In genomic region chr19:29449371-29449770, GRCh38 we compare ENCODE assay signal across 22 cellular contexts.
DNase-seq lines count a peak whose midpoint lies in the region; ATAC-seq, FAIRE-seq and TF ChIP-seq lines count a peak whose summit lies in the region.
"Had no signal": no experiment of that assay in that cellular context is flagged by ENCODE, and none has a peak within 500 bp of the region (broad histone marks: within the 10 kb centered on the region; RNA-seq: fewer than 3 reads in every experiment).

No MANE protein-coding gene starts in this region.

- H3K27me3 ChIP-seq in H7 (ENCODE audit: control insufficient read depth, insufficient read depth, low read length) (no peaks in the 10 kb centered on the region; the same call in 1 of the 2 replicates), endodermal cell (ENCODE audit: control insufficient read depth, insufficient read depth, low read length, poor library complexity, severe bottlenecking) (no peaks in the 10 kb centered on the region), ovary (no peaks in the 10 kb centered on the region)
- H3K27me3 ChIP-seq: BE2C had no signal

- H3K9me3 Mint-ChIP-seq in endodermal cell (peaks cover 2% of the 10 kb centered on the region), osteocyte (ENCODE audit: unreplicated experiment) (peaks cover 31% of the 10 kb centered on the region)
- H3K9me3 Mint-ChIP-seq: CD8-positive, alpha-beta T cell had no signal

- no peak for TF ChIP-seq RAD21 in A549 (conservative IDR thresholded peaks at IDR 0.05 in 1 of 2, IDR thresholded peaks at IDR 0.05 in 1 of 2)

- no peaks in the 10 kb centered on the region for H3K4me1 Mint-ChIP-seq in endodermal cell
- H3K4me1 Mint-ChIP-seq in osteocyte (ENCODE audit: unreplicated experiment) = no peaks in the 10 kb centered on the region

- DNase-seq in A549 (ENCODE audit: low read depth in 1 of 2, low spot score in 1 of 2) (no peak), H7 (peak; percentile 6), endodermal cell (peak; percentile 8), osteocyte (ENCODE audit: extremely low spot score, unreplicated experiment) (peak; percentile 64), ovary (no peak), NCI-H2107 (lab: John Stamatoyannopoulos, UW) (no peak)
- no peak for DNase-seq in stimulated activated naive CD4-positive, alpha-beta T cell treated with Interleukin-2 at 50 U/mL for 16 hours (lab: John Stamatoyannopoulos, UW)
- DNase-seq: BE2C; CD8-positive, alpha-beta T cell; COR-L47; DMS153; DMS79 treated with DMSO at 0.1 percent for 48 hours; EL; HCEC 1CT; HFFc6 had no signal

- H3K9ac ChIP-seq in endodermal cell (ENCODE audit: extremely low read depth, low read length, poor library complexity, severe bottlenecking) = no peak overlapping the region

- TF ChIP-seq POLR2A in A549 (IDR thresholded peaks at IDR 0.05; ENCODE audit: low read length) (no peak), ovary (IDR thresholded peaks at IDR 0.05) (no peak)

- intact Hi-C loops in ovary (cut with DNase I) = no loop called here

- POLR2A ChIA-PET in A549 (lab: Yijun Ruan, JAX) = no interaction called here

- CTCF ChIA-PET in A549 (lab: Yijun Ruan, JAX) = interaction anchor here (1.0 to 1.5 kb wide), 2 partner anchors 8 to 79 kb away, joined by 3 read pairs; no protein-coding TSS in a partner anchor

- no peaks in the 10 kb centered on the region for H3K4me1 ChIP-seq in A549
- no peaks in the 10 kb centered on the region for H3K4me1 ChIP-seq in endodermal cell (ENCODE audit: control insufficient read depth, insufficient read depth, low read length)
- no peaks in the 10 kb centered on the region for H3K4me1 ChIP-seq in ovary (ENCODE audit: insufficient read depth)
- H3K4me1 ChIP-seq: BE2C had no signal

- peaks cover 7% of the 10 kb centered on the region for H3K27me3 Mint-ChIP-seq in endodermal cell (ENCODE audit: insufficient read depth)
- H3K27me3 Mint-ChIP-seq in osteocyte (ENCODE audit: unreplicated experiment) = no peaks in the 10 kb centered on the region

- H3K36me3 ChIP-seq in H7 (replicated peaks; ENCODE audit: control insufficient read depth, insufficient read depth, low read length) (no peaks in the 10 kb centered on the region), endodermal cell (ENCODE audit: control insufficient read depth, insufficient read depth, low read length) (no peaks in the 10 kb centered on the region), ovary (no peaks in the 10 kb centered on the region)
- H3K36me3 ChIP-seq: BE2C had no signal

- H3K36me3 Mint-ChIP-seq in endodermal cell (ENCODE audit: low read depth) (no peaks in the 10 kb centered on the region), osteocyte (ENCODE audit: unreplicated experiment) (no peaks in the 10 kb centered on the region)
- H3K36me3 Mint-ChIP-seq: CD8-positive, alpha-beta T cell had no signal

- H3K4me3 ChIP-seq in A549 (no peak overlapping the region), H7 (ENCODE audit: insufficient read depth, low read depth, low read length) (no peak overlapping the region), endodermal cell (ENCODE audit: low read length) (no peak overlapping the region), ovary (no peak overlapping the region)

- H3K4me3 Mint-ChIP-seq in endodermal cell (no peak overlapping the region), osteocyte (ENCODE audit: unreplicated experiment) (no peak overlapping the region)
- H3K4me3 Mint-ChIP-seq: CD8-positive, alpha-beta T cell; HFFc6 had no signal

- H3K27ac Mint-ChIP-seq in endodermal cell = no peak overlapping the region
- H3K27ac Mint-ChIP-seq in osteocyte (ENCODE audit: unreplicated experiment) = no peak overlapping the region
- H3K27ac Mint-ChIP-seq: CD8-positive, alpha-beta T cell; HFFc6 had no signal

- no peak for ATAC-seq in A549
- ATAC-seq: CD8-positive, alpha-beta T cell had no signal

- H3K27ac ChIP-seq in A549 (no peak overlapping the region), endodermal cell (ENCODE audit: low read depth, low read length) (no peak overlapping the region), ovary (no peak overlapping the region)
- H3K27ac ChIP-seq: C4-2B, HL-60 had no signal

- no peak for TF ChIP-seq CTCF in A549 (IDR thresholded peaks at IDR 0.05)
- TF ChIP-seq CTCF in endodermal cell (conservative IDR thresholded peaks at IDR 0.05) = no peak
- no peak for TF ChIP-seq CTCF in osteocyte (IDR thresholded peaks at IDR 0.05)
- TF ChIP-seq CTCF in ovary (IDR thresholded peaks at IDR 0.05) = no peak

- TF ChIP-seq EP300 in A549 (IDR thresholded peaks at IDR 0.05) (no peak), ovary (IDR thresholded peaks at IDR 0.05) (no peak)

- H3K4me2 ChIP-seq in A549 = no peak overlapping the region

- 0% methylated on average over 5 of the region's 5 CpGs for WGBS in A549 (ENCODE audit: missing lambda C conversion rate)
- 85 to 90% methylated on average over 3 to 5 of the region's 5 CpGs for WGBS in endodermal cell (ENCODE audit: insufficient coverage in 1 of 2, insufficient read length in 1 of 2), 2 experiments
- WGBS in ovary, 3 donors = 78 to 87% (median 79%) methylated on average over 5 of the region's 5 CpGs

- peak; percentile 23 for FAIRE-seq in A549 (lab: Jason Lieb, UNC)
- FAIRE-seq: A204.1, D721Med, G401.6, GM12892, H1 had no signal

- H3K9me3 ChIP-seq in A549 (no peaks in the 10 kb centered on the region), endodermal cell (ENCODE audit: control insufficient read depth, low read length) (no peaks in the 10 kb centered on the region), ovary (no peaks in the 10 kb centered on the region)
- H3K9me3 ChIP-seq: BE2C had no signal

TF ChIP-seq in A549, 52 proteins besides CTCF, POLR2A, EP300 and RAD21:
- TF ChIP-seq JUN (IDR thresholded peaks at IDR 0.05) (no peak), REST (IDR thresholded peaks at IDR 0.05) (no peak), NPAS2 (CRISPR knock-in tag; IDR thresholded peaks at IDR 0.05; ENCODE audit: borderline replicate concordance) (no peak), HMGXB4 (CRISPR knock-in tag; IDR thresholded peaks at IDR 0.05; ENCODE audit: borderline replicate concordance) (no peak), RCOR1 (IDR thresholded peaks at IDR 0.05; ENCODE audit: low read depth, low read length) (no peak), HEYL (CRISPR knock-in tag; IDR thresholded peaks at IDR 0.05) (no peak), E2F6 (IDR thresholded peaks at IDR 0.05; ENCODE audit: borderline replicate concordance, low read depth) (no peak), RNF2 (IDR thresholded peaks at IDR 0.05; ENCODE audit: borderline replicate concordance, low read depth) (no peak), HDAC2 (IDR thresholded peaks at IDR 0.05) (no peak), RARB (CRISPR knock-in tag; IDR thresholded peaks at IDR 0.05) (no peak), CHD2 (IDR thresholded peaks at IDR 0.05; ENCODE audit: low read length, partially characterized antibody) (no peak)

Comparison
In these comparisons a context has a peak if more than half of its experiments do, and no peak if none do; other contexts are left out.
1. DNase-seq: peak in H7 (single experiment), endodermal cell (single experiment) and osteocyte (single experiment); none in A549 (0 of 2), stimulated activated naive CD4-positive, alpha-beta T cell treated with Interleukin-2 at 50 U/mL for 16 hours (single experiment), ovary (0 of 5) and NCI-H2107 (single experiment).